In genomic region chr5:17436766-17437221, GRCh38 we compare ENCODE assay signal across 8 cellular contexts.
DNase-seq lines count a peak whose midpoint lies in the region; ATAC-seq and TF ChIP-seq lines count a peak whose summit lies in the region.

No MANE protein-coding gene starts in this region.

- peaks cover 26% of the 10 kb centered on the region for H3K4me1 ChIP-seq in vagina

- DNase-seq in AML-193 (lab: John Stamatoyannopoulos, UW) (peak; percentile 67 to 71), KBM-7 (peak; percentile 78), globus pallidus (ENCODE audit: low spot score) (peak; percentile 18), vagina (ENCODE audit: extremely low spot score in 2 of 2) (no peak), kidney tubule cell (ENCODE audit: low spot score) (no peak), RWPE1 (ENCODE audit: low spot score) (no peak)
- DNase-seq in effector CD4-positive, alpha-beta T cell: no peak

- peak overlapping the region; percentile 50 for H3K27ac ChIP-seq in vagina
- H3K27ac ChIP-seq in RWPE1: no peak overlapping the region

- in situ Hi-C loops in KBM-7 (cut with MboI; ENCODE audit: low pct_unique_long_range_greater_than_20kb, low sequenced_read_pairs): no loop called here

- TF ChIP-seq POLR2A in vagina (IDR thresholded peaks at IDR 0.05): no peak

- POLR2A ChIA-PET in RWPE1 (lab: Yijun Ruan, JAX; ENCODE audit: low non-redundant PET): no interaction called here

- peak; percentile 87 for ATAC-seq in GM21447 (IDR thresholded peaks at IDR 0.05; ENCODE audit: unreplicated experiment)

- intact Hi-C loops in vagina (cut with DNase I): no loop called here

- H3K36me3 ChIP-seq in vagina: no peaks in the 10 kb centered on the region

- no peaks in the 10 kb centered on the region for H3K27me3 ChIP-seq in vagina

- CTCF ChIA-PET in RWPE1 (lab: Yijun Ruan, JAX): interaction anchor here (0.6 kb wide), 1 partner anchor 92 kb away, joined by 3 read pairs; no protein-coding TSS in a partner anchor

- TF ChIP-seq CTCF in vagina (IDR thresholded peaks at IDR 0.05) (no peak), RWPE1 (conservative IDR thresholded peaks at IDR 0.05; ENCODE audit: low read depth) (no peak)

- H3K9me3 ChIP-seq in vagina: no peaks in the 10 kb centered on the region

- peak overlapping the region; percentile 9 to 10 for H3K4me3 ChIP-seq in vagina

Comparison
In these comparisons a context has a peak if more than half of its experiments do, and no peak if none do; other contexts are left out.
1. DNase-seq: peak in AML-193 (2 of 2), KBM-7 (single experiment) and globus pallidus (single experiment); none in vagina (0 of 2), effector CD4-positive, alpha-beta T cell (single experiment), kidney tubule cell (single experiment) and RWPE1 (single experiment).